8 cellular contexts compared by ENCODE assay signal in genomic region chr10:6401562-6402348, GRCh38.
DNase-seq lines count a peak whose midpoint lies in the region; ATAC-seq and TF ChIP-seq lines count a peak whose summit lies in the region.

No MANE protein-coding gene starts in this region.

- H3K27ac Mint-ChIP-seq in activated naive CD8-positive, alpha-beta T cell treated with anti-CD3 and anti-CD28 coated beads, Interleukin-2, amount 50 U/mL, for 24 hours = peak overlapping the region; percentile 9

- DNase-seq in DMS53 treated with DMSO at 0.1 percent for 48 hours (lab: John Stamatoyannopoulos, UW; ENCODE audit: unreplicated experiment) (peak; percentile 95), LoVo (ENCODE audit: low spot score) (peak; percentile 84), RWPE2 (ENCODE audit: low spot score) (no peak), head of caudate nucleus (peak; percentile 59 to 94 (median 83)), omental fat pad (ENCODE audit: low spot score) (no peak), aorta (peak; percentile 85 to 87)
- peak; percentile 49 for DNase-seq in activated naive CD8-positive, alpha-beta T cell treated with anti-CD3 and anti-CD28 coated beads, Interleukin-2, amount 50 U/mL, for 24 hours

- ATAC-seq in GM21737 (IDR thresholded peaks at IDR 0.05; ENCODE audit: unreplicated experiment) = peak; percentile 81
- ATAC-seq in RWPE2 (ENCODE audit: low read depth) = peak; percentile 93
- peak; percentile 80 for ATAC-seq in activated naive CD8-positive, alpha-beta T cell treated with anti-CD3 and anti-CD28 coated beads, Interleukin-2, amount 50 U/mL, for 24 hours
- ATAC-seq in omental fat pad (ENCODE audit: low FRiP score) = peak; percentile 95
- ATAC-seq in aorta (ENCODE audit: low FRiP score) = peak; percentile 95

- H3K4me1 ChIP-seq in RWPE2 (ENCODE audit: insufficient read depth, poor library complexity, severe bottlenecking) (peaks cover 6% of the 10 kb centered on the region), aorta (ENCODE audit: control insufficient read depth in 1 of 2, insufficient read depth in 2 of 2, low read length in 2 of 2) (no peaks in the 10 kb centered on the region)

- H3K9me3 ChIP-seq in RWPE2 (ENCODE audit: severe bottlenecking) (no peaks in the 10 kb centered on the region), aorta (ENCODE audit: control insufficient read depth, low read length) (no peaks in the 10 kb centered on the region)

- intact Hi-C loops in head of caudate nucleus (cut with DNase I) = loop anchor here (2.0 to 5.0 kb wide), 2 partner anchors 199 to 289 kb away; partner anchors contain the start of gene PFKFB3
- intact Hi-C loops in aorta (cut with DNase I) = loop anchor here (1.0 to 5.0 kb wide), 5 partner anchors 127 to 314 kb away; partner anchors contain the start of genes PFKFB3 (in 2 of the 2) and RBM17 (in 2 of the 2)

- peaks cover 2% of the 10 kb centered on the region for H3K36me3 Mint-ChIP-seq in activated naive CD8-positive, alpha-beta T cell treated with anti-CD3 and anti-CD28 coated beads, Interleukin-2, amount 50 U/mL, for 24 hours (ENCODE audit: low read depth)

- H3K27me3 Mint-ChIP-seq in activated naive CD8-positive, alpha-beta T cell treated with anti-CD3 and anti-CD28 coated beads, Interleukin-2, amount 50 U/mL, for 24 hours = peaks cover 13% of the 10 kb centered on the region

- H3K4me3 ChIP-seq in RWPE2 (ENCODE audit: severe bottlenecking) (peak overlapping the region; percentile 29), aorta (ENCODE audit: low read length in 2 of 2) (peak overlapping the region in 1 of 2 donors; percentile 47)

- peak overlapping the region; percentile 55 for H3K4me3 Mint-ChIP-seq in activated naive CD8-positive, alpha-beta T cell treated with anti-CD3 and anti-CD28 coated beads, Interleukin-2, amount 50 U/mL, for 24 hours

- 4 to 5% methylated on average over 18 of the region's 18 CpGs for WGBS in aorta, 2 donors

- H3K27ac ChIP-seq in RWPE2 (ENCODE audit: poor library complexity, severe bottlenecking) (no peak overlapping the region), aorta (ENCODE audit: low read depth in 1 of 2, low read length in 2 of 2) (peak overlapping the region in 1 of 2 donors; percentile 27)

- peaks cover 42% of the 10 kb centered on the region for H3K4me1 Mint-ChIP-seq in activated naive CD8-positive, alpha-beta T cell treated with anti-CD3 and anti-CD28 coated beads, Interleukin-2, amount 50 U/mL, for 24 hours

- H3K27me3 ChIP-seq in RWPE2 (ENCODE audit: insufficient read depth, poor library complexity, severe bottlenecking) (no peaks in the 10 kb centered on the region), aorta (ENCODE audit: control insufficient read depth in 1 of 2, insufficient read depth in 2 of 2, low read length in 1 of 2) (no peaks in the 10 kb centered on the region)

- no peaks in the 10 kb centered on the region for H3K9me3 Mint-ChIP-seq in activated naive CD8-positive, alpha-beta T cell treated with anti-CD3 and anti-CD28 coated beads, Interleukin-2, amount 50 U/mL, for 24 hours

- peak; percentile 85 for TF ChIP-seq CTCF in RWPE2 (IDR thresholded peaks at IDR 0.05; ENCODE audit: poor library complexity, severe bottlenecking)
- no peak for TF ChIP-seq CTCF in omental fat pad (IDR thresholded peaks at IDR 0.05)

- H3K36me3 ChIP-seq in RWPE2 (ENCODE audit: low read depth) = no peaks in the 10 kb centered on the region
- no peaks in the 10 kb centered on the region for H3K36me3 ChIP-seq in aorta (ENCODE audit: control insufficient read depth in 1 of 2, insufficient read depth in 2 of 2, low read length in 1 of 2)

Comparison
In these comparisons a context has a peak if more than half of its experiments do, and no peak if none do; other contexts are left out.
1. DNase-seq: peak in DMS53 treated with DMSO at 0.1 percent for 48 hours (single experiment), LoVo (single experiment), activated naive CD8-positive, alpha-beta T cell treated with anti-CD3 and anti-CD28 coated beads, Interleukin-2, amount 50 U/mL, for 24 hours (single experiment), head of caudate nucleus (42 of 42) and aorta (2 of 2); none in RWPE2 (single experiment) and omental fat pad (single experiment).
2. Peak in every context shown above with its lines, with median percentiles within 50 percentile points of each other: ATAC-seq.